ENCODE assay signal across 1 cellular context in genomic region chr22:36610056-36610455, GRCh38.
TF ChIP-seq lines count a peak whose summit lies in the region.

No MANE protein-coding gene starts in this region.

TF ChIP-seq in WTC11, 78 proteins besides CTCF, POLR2A, EP300 and RAD21 (continued from another document and continues in another):
- TF ChIP-seq PRDM15 (CRISPR knock-in tag; IDR thresholded peaks at IDR 0.05), result no peak
- TF ChIP-seq ZNF219 (CRISPR knock-in tag; IDR thresholded peaks at IDR 0.05; ENCODE audit: borderline replicate concordance), result 0 out of 2 replicates have a peak, but pooled peaks have one; percentile 42
- peak; percentile 83; the same call in 1 of the 2 replicates for TF ChIP-seq PREB (CRISPR knock-in tag; IDR thresholded peaks at IDR 0.05; ENCODE audit: borderline replicate concordance)
- TF ChIP-seq CDX4 (CRISPR knock-in tag; IDR thresholded peaks at IDR 0.05; ENCODE audit: borderline replicate concordance), result no peak
- TF ChIP-seq GABPB1 (CRISPR knock-in tag; IDR thresholded peaks at IDR 0.05), result no peak
- TF ChIP-seq FOXP4 (CRISPR knock-in tag; IDR thresholded peaks at IDR 0.05), result no peak
- no peak for TF ChIP-seq ZNF317 (CRISPR knock-in tag; IDR thresholded peaks at IDR 0.05; ENCODE audit: borderline replicate concordance, low read depth)
- TF ChIP-seq CREB1 (CRISPR knock-in tag; IDR thresholded peaks at IDR 0.05), result no peak
- TF ChIP-seq JAZF1 (CRISPR knock-in tag; IDR thresholded peaks at IDR 0.05), result no peak
- no peak for TF ChIP-seq IRF2 (CRISPR knock-in tag; IDR thresholded peaks at IDR 0.05; ENCODE audit: borderline replicate concordance, low read depth)
- no peak for TF ChIP-seq FOXJ3 (CRISPR knock-in tag; IDR thresholded peaks at IDR 0.05; ENCODE audit: borderline replicate concordance)
- no peak for TF ChIP-seq ZNF423 (CRISPR knock-in tag; IDR thresholded peaks at IDR 0.05)
- 0 out of 2 replicates have a peak, but pooled peaks have one; percentile 76 for TF ChIP-seq TP53 (CRISPR knock-in tag; IDR thresholded peaks at IDR 0.05)
- 0 out of 2 replicates have a peak, but pooled peaks have one; percentile 26 for TF ChIP-seq ZNF263 (CRISPR knock-in tag; IDR thresholded peaks at IDR 0.05; ENCODE audit: low read depth)
- TF ChIP-seq GRHL2 (CRISPR knock-in tag; IDR thresholded peaks at IDR 0.05; ENCODE audit: insufficient replicate concordance, severe bottlenecking), result no peak
- TF ChIP-seq KAT7 (CRISPR knock-in tag; IDR thresholded peaks at IDR 0.05; ENCODE audit: borderline replicate concordance), result no peak
- peak; percentile 77; the same call in 1 of the 2 replicates for TF ChIP-seq E2F5 (CRISPR knock-in tag; IDR thresholded peaks at IDR 0.05)
- 0 out of 2 replicates have a peak, but pooled peaks have one; percentile 47 for TF ChIP-seq RELA (CRISPR knock-in tag; IDR thresholded peaks at IDR 0.05; ENCODE audit: borderline replicate concordance)
- no peak for TF ChIP-seq ATF6 (CRISPR knock-in tag; IDR thresholded peaks at IDR 0.05)
- 0 out of 2 replicates have a peak, but pooled peaks have one; percentile 73 for TF ChIP-seq AFF4 (CRISPR knock-in tag; IDR thresholded peaks at IDR 0.05; ENCODE audit: borderline replicate concordance)
- 0 out of 2 replicates have a peak, but pooled peaks have one; percentile 65 for TF ChIP-seq E2F1 (CRISPR knock-in tag; IDR thresholded peaks at IDR 0.05)
- no peak for TF ChIP-seq ATF2 (CRISPR knock-in tag; IDR thresholded peaks at IDR 0.05; ENCODE audit: borderline replicate concordance, low read depth)
- no peak for TF ChIP-seq RORB (CRISPR knock-in tag; IDR thresholded peaks at IDR 0.05)
- peak; percentile 36; the same call in 1 of the 2 replicates for TF ChIP-seq FOXP1 (CRISPR knock-in tag; IDR thresholded peaks at IDR 0.05; ENCODE audit: borderline replicate concordance)
- TF ChIP-seq ZNF121 (CRISPR knock-in tag; IDR thresholded peaks at IDR 0.05), result no peak
- TF ChIP-seq HMGXB4 (CRISPR knock-in tag; IDR thresholded peaks at IDR 0.05), result no peak
- TF ChIP-seq NR3C1 (CRISPR knock-in tag; conservative IDR thresholded peaks at IDR 0.05; ENCODE audit: low read depth), result peak; percentile 89; the same call in 1 of the 2 replicates
- no peak for TF ChIP-seq ZNF138 (CRISPR knock-in tag; conservative IDR thresholded peaks at IDR 0.05)
- TF ChIP-seq GTF2I (CRISPR knock-in tag; conservative IDR thresholded peaks at IDR 0.05), result no peak
- TF ChIP-seq NR2C2 (CRISPR knock-in tag; IDR thresholded peaks at IDR 0.05), result peak; percentile 52
- TF ChIP-seq ELF4 (CRISPR knock-in tag; IDR thresholded peaks at IDR 0.05; ENCODE audit: low read depth), result no peak
- TF ChIP-seq MYBL2 (CRISPR knock-in tag; IDR thresholded peaks at IDR 0.05), result 0 out of 2 replicates have a peak, but pooled peaks have one; percentile 36
- TF ChIP-seq HMGA2 (CRISPR knock-in tag; IDR thresholded peaks at IDR 0.05), result no peak
- TF ChIP-seq ZMAT4 (CRISPR knock-in tag; IDR thresholded peaks at IDR 0.05), result no peak
- no peak for TF ChIP-seq MAX (CRISPR knock-in tag; IDR thresholded peaks at IDR 0.05)
- no peak; the same call in 1 of the 2 replicates for TF ChIP-seq CREM (CRISPR knock-in tag; IDR thresholded peaks at IDR 0.05)
- TF ChIP-seq MXD4 (CRISPR knock-in tag; IDR thresholded peaks at IDR 0.05; ENCODE audit: borderline replicate concordance), result no peak
- no peak for TF ChIP-seq OVOL2 (CRISPR knock-in tag; IDR thresholded peaks at IDR 0.05; ENCODE audit: borderline replicate concordance)
- no peak for TF ChIP-seq EMX1 (CRISPR knock-in tag; IDR thresholded peaks at IDR 0.05)
- TF ChIP-seq FOXK1 (CRISPR knock-in tag; IDR thresholded peaks at IDR 0.05), result no peak; the same call in 1 of the 2 replicates
- peak; percentile 28; the same call in 1 of the 2 replicates for TF ChIP-seq ESRRA (CRISPR knock-in tag; IDR thresholded peaks at IDR 0.05; ENCODE audit: borderline replicate concordance)
